ENCODE assay signal across 1 cellular context in genomic region chr1:18907021-18907913, GRCh38.
TF ChIP-seq lines count a peak whose summit lies in the region.

No MANE protein-coding gene starts in this region.

TF ChIP-seq in HEK293T, 16 proteins besides CTCF, POLR2A, EP300 and RAD21 (continued from another document):
- no peak for TF ChIP-seq PKNOX1 (IDR thresholded peaks at IDR 0.05)
